Comparison of ENCODE assay signal across 23 cellular contexts in genomic region chr20:34990661-34991214, GRCh38. TPM values are rescaled to one million over a fixed set of nuclear protein-coding genes. Genes with fewer than 3 reads are reported as not detected.
A peak's percentile ranks its signal among the peaks of the same experiment; 100 is the strongest.
DNase-seq lines count a peak whose midpoint lies in the region; ATAC-seq and TF ChIP-seq lines count a peak whose summit lies in the region.
"Had no signal": no experiment of that assay in that cellular context is flagged by ENCODE, and none has a peak within 500 bp of the region (broad histone marks: within the 10 kb centered on the region; RNA-seq: fewer than 3 reads in every experiment).

No MANE protein-coding gene starts in this region.

- no peaks in the 10 kb centered on the region for H3K27me3 ChIP-seq in skeletal muscle tissue (ENCODE audit: control insufficient read depth in 3 of 3, insufficient read depth in 3 of 3, low read length in 3 of 3)
- H3K27me3 ChIP-seq: BLaER1 had no signal

- H3K27ac Mint-ChIP-seq in activated CD8-positive, alpha-beta T cell treated with anti-CD3 and anti-CD28 coated beads, Interleukin-2, amount 10 ng/mL, durations not matched to agents 7 days and 5 days = peak overlapping the region; percentile 43
- no peak overlapping the region for H3K27ac Mint-ChIP-seq in activated CD8-positive, alpha-beta T cell treated with anti-CD3 and anti-CD28 coated beads for 36 hours
- peak overlapping the region; percentile 65 for H3K27ac Mint-ChIP-seq in activated T-helper 17 cell treated with anti-CD3 and anti-CD28 coated beads, Interleukin-2, amount 50 U/mL, for 72 hours
- H3K27ac Mint-ChIP-seq in naive B cell = peak overlapping the region in 5 of 6 donors; percentile 27 to 72 (median 59)
- H3K27ac Mint-ChIP-seq: GM23338 had no signal

- H3K4me3 ChIP-seq in skeletal muscle tissue (ENCODE audit: low read length in 3 of 3) = no peak overlapping the region
- H3K4me3 ChIP-seq: BLaER1, GM23338, HAP-1 had no signal

- peaks cover 7 to 63% (median 61%) of the 10 kb centered on the region in 3 donors for H3K4me1 ChIP-seq in skeletal muscle tissue (ENCODE audit: control insufficient read depth in 3 of 3, insufficient read depth in 3 of 3, low read length in 3 of 3)
- H3K4me1 ChIP-seq: BLaER1, HAP-1 had no signal

- POLR2A ChIA-PET in activated CD8-positive, alpha-beta T cell treated with anti-CD3 and anti-CD28 coated beads, Interleukin-2, amount 10 ng/mL, durations not matched to agents 7 days and 5 days (lab: Charles Lee) = no interaction called here
- POLR2A ChIA-PET in activated CD8-positive, alpha-beta T cell treated with anti-CD3 and anti-CD28 coated beads for 36 hours (lab: Charles Lee) = interaction anchor here (1.8 kb wide), 1 partner anchor 11 kb away, joined by 5 read pairs; no protein-coding TSS in a partner anchor

- H3K36me3 Mint-ChIP-seq in activated CD8-positive, alpha-beta T cell treated with anti-CD3 and anti-CD28 coated beads, Interleukin-2, amount 10 ng/mL, durations not matched to agents 7 days and 5 days (ENCODE audit: low read depth) = no peaks in the 10 kb centered on the region
- no peaks in the 10 kb centered on the region for H3K36me3 Mint-ChIP-seq in activated CD8-positive, alpha-beta T cell treated with anti-CD3 and anti-CD28 coated beads for 36 hours (ENCODE audit: low read depth)
- H3K36me3 Mint-ChIP-seq in activated T-helper 17 cell treated with anti-CD3 and anti-CD28 coated beads, Interleukin-2, amount 50 U/mL, for 72 hours (ENCODE audit: low read depth) = no peaks in the 10 kb centered on the region
- H3K36me3 Mint-ChIP-seq in naive B cell = peaks cover 0 to 6% of the 10 kb centered on the region in 2 donors

- H3K9me3 ChIP-seq in skeletal muscle tissue (ENCODE audit: control insufficient read depth in 3 of 3, low read length in 3 of 3) = no peaks in the 10 kb centered on the region
- H3K9me3 ChIP-seq: BLaER1, HAP-1 had no signal

- ATAC-seq in activated CD8-positive, alpha-beta T cell treated with anti-CD3 and anti-CD28 coated beads, Interleukin-2, amount 10 ng/mL, durations not matched to agents 7 days and 5 days = no peak
- ATAC-seq in activated CD8-positive, alpha-beta T cell treated with anti-CD3 and anti-CD28 coated beads for 36 hours = no peak
- no peak for ATAC-seq in activated T-helper 17 cell treated with anti-CD3 and anti-CD28 coated beads, Interleukin-2, amount 50 U/mL, for 72 hours (replicated peaks)
- ATAC-seq in naive B cell (ENCODE audit: low read depth in 2 of 2) (no peak), SK-N-SH treated with all-trans-retinoic acid at 6 μM for 48 hours (no peak)
- ATAC-seq: GM23338 had no signal

- intact Hi-C loops in activated CD8-positive, alpha-beta T cell treated with anti-CD3 and anti-CD28 coated beads for 36 hours (cut with micrococcal nuclease) = no loop called here

- CTCF ChIA-PET in activated CD8-positive, alpha-beta T cell treated with anti-CD3 and anti-CD28 coated beads, Interleukin-2, amount 10 ng/mL, durations not matched to agents 7 days and 5 days (lab: Charles Lee) = no interaction called here
- CTCF ChIA-PET in activated CD8-positive, alpha-beta T cell treated with anti-CD3 and anti-CD28 coated beads for 36 hours (lab: Charles Lee) = no interaction called here

- H3K27me3 Mint-ChIP-seq in activated CD8-positive, alpha-beta T cell treated with anti-CD3 and anti-CD28 coated beads, Interleukin-2, amount 10 ng/mL, durations not matched to agents 7 days and 5 days (ENCODE audit: low read depth) = no peaks in the 10 kb centered on the region
- H3K27me3 Mint-ChIP-seq in activated CD8-positive, alpha-beta T cell treated with anti-CD3 and anti-CD28 coated beads for 36 hours = no peaks in the 10 kb centered on the region
- H3K27me3 Mint-ChIP-seq in activated T-helper 17 cell treated with anti-CD3 and anti-CD28 coated beads, Interleukin-2, amount 50 U/mL, for 72 hours = no peaks in the 10 kb centered on the region
- peaks cover 0 to under 1% (median 0%) of the 10 kb centered on the region in 3 donors for H3K27me3 Mint-ChIP-seq in naive B cell
- H3K27me3 Mint-ChIP-seq: CD4-positive, alpha-beta memory T cell had no signal

- H3K4me3 Mint-ChIP-seq in activated CD8-positive, alpha-beta T cell treated with anti-CD3 and anti-CD28 coated beads, Interleukin-2, amount 10 ng/mL, durations not matched to agents 7 days and 5 days = no peak overlapping the region
- H3K4me3 Mint-ChIP-seq in activated CD8-positive, alpha-beta T cell treated with anti-CD3 and anti-CD28 coated beads for 36 hours = no peak overlapping the region
- no peak overlapping the region for H3K4me3 Mint-ChIP-seq in activated T-helper 17 cell treated with anti-CD3 and anti-CD28 coated beads, Interleukin-2, amount 50 U/mL, for 72 hours
- H3K4me3 Mint-ChIP-seq in naive B cell = no peak overlapping the region
- H3K4me3 Mint-ChIP-seq: CD4-positive, alpha-beta memory T cell; GM23338 had no signal

- no peaks in the 10 kb centered on the region for H3K9me3 Mint-ChIP-seq in activated CD8-positive, alpha-beta T cell treated with anti-CD3 and anti-CD28 coated beads, Interleukin-2, amount 10 ng/mL, durations not matched to agents 7 days and 5 days (ENCODE audit: insufficient read depth)
- no peaks in the 10 kb centered on the region for H3K9me3 Mint-ChIP-seq in activated CD8-positive, alpha-beta T cell treated with anti-CD3 and anti-CD28 coated beads for 36 hours
- H3K9me3 Mint-ChIP-seq in activated T-helper 17 cell treated with anti-CD3 and anti-CD28 coated beads, Interleukin-2, amount 50 U/mL, for 72 hours = no peaks in the 10 kb centered on the region
- no peaks in the 10 kb centered on the region for H3K9me3 Mint-ChIP-seq in naive B cell
- H3K9me3 Mint-ChIP-seq: GM23338 had no signal

- DNase-seq in activated CD8-positive, alpha-beta T cell treated with anti-CD3 and anti-CD28 coated beads, Interleukin-2, amount 10 ng/mL, durations not matched to agents 7 days and 5 days = no peak
- no peak for DNase-seq in activated CD8-positive, alpha-beta T cell treated with anti-CD3 and anti-CD28 coated beads for 36 hours
- no peak for DNase-seq in naive B cell
- DNase-seq in NOMO-1 treated with dmso at 0.1 percent for 144 hours (lab: John Stamatoyannopoulos, UW; ENCODE audit: unreplicated experiment) = no peak
- no peak for DNase-seq in C1 segment of cervical spinal cord (lab: John Stamatoyannopoulos, UW)
- DNase-seq: ACHN; CD4-positive, alpha-beta memory T cell; DMS153; KG1; NCI-H1092 treated with DMSO at 0.1 percent for 48 hours; NCI-H1436 treated with DMSO at 0.1 percent for 48 hours; NCI-H1930; NCI-H2227 treated with DMSO at 0.1 percent for 48 hours; NCI-H510A; NCI-H748 treated with DMSO at 0.1 percent for 48 hours; SIG-M5 had no signal

- H3K27ac ChIP-seq in skeletal muscle tissue (ENCODE audit: low read depth, low read length) = peak overlapping the region; percentile 30
- H3K27ac ChIP-seq: 22Rv1, BLaER1 had no signal

- H3K4me1 Mint-ChIP-seq in activated CD8-positive, alpha-beta T cell treated with anti-CD3 and anti-CD28 coated beads, Interleukin-2, amount 10 ng/mL, durations not matched to agents 7 days and 5 days (ENCODE audit: low read depth) = no peaks in the 10 kb centered on the region
- H3K4me1 Mint-ChIP-seq in activated CD8-positive, alpha-beta T cell treated with anti-CD3 and anti-CD28 coated beads for 36 hours (ENCODE audit: low read depth) = no peaks in the 10 kb centered on the region
- H3K4me1 Mint-ChIP-seq in activated T-helper 17 cell treated with anti-CD3 and anti-CD28 coated beads, Interleukin-2, amount 50 U/mL, for 72 hours = peaks cover 3% of the 10 kb centered on the region
- H3K4me1 Mint-ChIP-seq in naive B cell = no peaks in the 10 kb centered on the region

- peak overlapping the region in 1 of 3 donors; percentile 33 for H3K9ac ChIP-seq in skeletal muscle tissue (ENCODE audit: low read depth in 1 of 3, low read length in 3 of 3)
- H3K9ac ChIP-seq: BLaER1 had no signal

- H3K36me3 ChIP-seq in skeletal muscle tissue (ENCODE audit: control insufficient read depth in 3 of 3, insufficient read depth in 3 of 3, low read length in 3 of 3) = peaks cover 39 to 85% (median 59%) of the 10 kb centered on the region in 3 donors
- H3K36me3 ChIP-seq: HAP-1 had no signal

- no peak for TF ChIP-seq CTCF in activated CD8-positive, alpha-beta T cell treated with anti-CD3 and anti-CD28 coated beads for 36 hours (IDR thresholded peaks at IDR 0.05)

TF ChIP-seq in SK-N-SH treated with all-trans-retinoic acid at 6 μM for 48 hours, 23 proteins besides CTCF, POLR2A, EP300 and RAD21 (continues in another document):
- TF ChIP-seq BACH2 (CRISPR knock-in tag; IDR thresholded peaks at IDR 0.05; ENCODE audit: borderline replicate concordance) (no peak), CSDC2 (CRISPR knock-in tag; IDR thresholded peaks at IDR 0.05) (no peak), ISL1 (CRISPR knock-in tag; IDR thresholded peaks at IDR 0.05) (no peak), TCF4 (CRISPR knock-in tag; IDR thresholded peaks at IDR 0.05; ENCODE audit: borderline replicate concordance) (no peak), TOX (CRISPR knock-in tag; IDR thresholded peaks at IDR 0.05; ENCODE audit: borderline replicate concordance) (no peak)
- TF ChIP-seq, protein P1, sequence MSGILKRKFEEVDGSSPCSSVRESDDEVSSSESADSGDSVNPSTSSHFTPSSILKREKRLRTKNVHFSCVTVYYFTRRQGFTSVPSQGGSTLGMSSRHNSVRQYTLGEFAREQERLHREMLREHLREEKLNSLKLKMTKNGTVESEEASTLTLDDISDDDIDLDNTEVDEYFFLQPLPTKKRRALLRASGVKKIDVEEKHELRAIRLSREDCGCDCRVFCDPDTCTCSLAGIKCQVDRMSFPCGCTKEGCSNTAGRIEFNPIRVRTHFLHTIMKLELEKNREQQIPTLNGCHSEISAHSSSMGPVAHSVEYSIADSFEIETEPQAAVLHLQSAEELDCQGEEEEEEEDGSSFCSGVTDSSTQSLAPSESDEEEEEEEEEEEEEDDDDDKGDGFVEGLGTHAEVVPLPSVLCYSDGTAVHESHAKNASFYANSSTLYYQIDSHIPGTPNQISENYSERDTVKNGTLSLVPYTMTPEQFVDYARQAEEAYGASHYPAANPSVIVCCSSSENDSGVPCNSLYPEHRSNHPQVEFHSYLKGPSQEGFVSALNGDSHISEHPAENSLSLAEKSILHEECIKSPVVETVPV (CRISPR knock-in tag; IDR thresholded peaks at IDR 0.05) = no peak

RNA-seq across cellular contexts. Expression of gene MYH7B, which starts 35.1 kb away (rescaled TPM):
- under 1 TPM; 0.13 to 0.26 TPM for total RNA-seq in activated CD8-positive, alpha-beta T cell treated with anti-CD3 and anti-CD28 coated beads, Interleukin-2, amount 10 ng/mL, durations not matched to agents 7 days and 5 days
- total RNA-seq in activated CD8-positive, alpha-beta T cell treated with anti-CD3 and anti-CD28 coated beads for 36 hours = under 1 TPM; 0.22 to 0.38 TPM
- total RNA-seq in activated T-helper 17 cell treated with anti-CD3 and anti-CD28 coated beads, Interleukin-2, amount 50 U/mL, for 72 hours = under 1 TPM; 0.24 to 0.29 TPM
- polyA plus RNA-seq in naive B cell (ENCODE audit: low read depth in 6 of 6) = under 1 TPM in 2 of 6 donors, not detected in 4; 0.24 to 0.84 TPM
- total RNA-seq in skeletal muscle tissue = 19.3 TPM

RNA-seq across cellular contexts. Expression of gene GSS, which starts 35.1 kb away (rescaled TPM):
- 10 to 100 TPM; 55.1 to 55.6 TPM for total RNA-seq in activated CD8-positive, alpha-beta T cell treated with anti-CD3 and anti-CD28 coated beads, Interleukin-2, amount 10 ng/mL, durations not matched to agents 7 days and 5 days
- total RNA-seq in activated CD8-positive, alpha-beta T cell treated with anti-CD3 and anti-CD28 coated beads for 36 hours = 10 to 100 TPM; 50.9 to 52.7 TPM
- total RNA-seq in activated T-helper 17 cell treated with anti-CD3 and anti-CD28 coated beads, Interleukin-2, amount 50 U/mL, for 72 hours = 10 to 100 TPM; 54.7 to 57.4 TPM
- polyA plus RNA-seq in naive B cell (ENCODE audit: low read depth in 6 of 6) = 10 to 100 TPM; 10.5 to 23.8 (median 12.6) TPM
- total RNA-seq in skeletal muscle tissue = 18.3 TPM

Comparison
In these comparisons a context has a peak if more than half of its experiments do, and no peak if none do; other contexts are left out.
1. RNA of gene MYH7B, which starts 35.1 kb away (total RNA-seq): 19.3 TPM in skeletal muscle tissue (single experiment); 0.22 to 0.38 TPM in activated CD8-positive, alpha-beta T cell treated with anti-CD3 and anti-CD28 coated beads for 36 hours, 0.24 to 0.29 TPM in activated T-helper 17 cell treated with anti-CD3 and anti-CD28 coated beads, Interleukin-2, amount 50 U/mL, for 72 hours and 0.13 to 0.26 TPM in activated CD8-positive, alpha-beta T cell treated with anti-CD3 and anti-CD28 coated beads, Interleukin-2, amount 10 ng/mL, durations not matched to agents 7 days and 5 days; every median in the first group is over 10 times any median in the second.